Comparison of ENCODE assay signal across 18 cellular contexts in genomic region chr16:1918312-1918889, GRCh38. TPM values are rescaled to one million over a fixed set of nuclear protein-coding genes. Genes with fewer than 3 reads are reported as not detected.
DNase-seq lines count a peak whose midpoint lies in the region; ATAC-seq and TF ChIP-seq lines count a peak whose summit lies in the region.
"Had no signal": no experiment of that assay in that cellular context is flagged by ENCODE, and none has a peak within 500 bp of the region (broad histone marks: within the 10 kb centered on the region; RNA-seq: fewer than 3 reads in every experiment).

Gene HS3ST6, minus strand, starts transcription at chr16:1918415. Its CDS starts 92 bp downstream, at chr16:1918323.

- no peak within 1 kb of the TSS for H3T11ph ChIP-seq in H9 (ENCODE audit: low read length)

- no peak within 1 kb of the TSS for H2BK15ac ChIP-seq in H9 (ENCODE audit: low read depth, low read length)

- H3K4me2 ChIP-seq in H9 (ENCODE audit: insufficient read depth, insufficient read length, low read length) = peak within 1 kb of the TSS; percentile 54
- H3K4me2 ChIP-seq in GM23248 (ENCODE audit: unreplicated experiment) = no peak within 1 kb of the TSS

- H3K9me3 ChIP-seq in Caco-2 = no peaks in the 10 kb centered on the region
- H3K9me3 ChIP-seq in H9 (ENCODE audit: control insufficient read depth, low read depth, low read length) = no peaks in the 10 kb centered on the region
- H3K9me3 ChIP-seq in endodermal cell (ENCODE audit: control insufficient read depth, low read length) = no peaks in the 10 kb centered on the region
- H3K9me3 ChIP-seq in GM23248 (ENCODE audit: low read depth) = no peaks in the 10 kb centered on the region
- no peaks in the 10 kb centered on the region for H3K9me3 ChIP-seq in lower lobe of right lung
- H3K9me3 ChIP-seq: BE2C, ovary, stomach had no signal

- no peak for DNase-seq in Caco-2
- no peak for DNase-seq in H9
- peak; percentile 79 for DNase-seq in endodermal cell
- no peak for DNase-seq in mesothelial cell of epicardium (ENCODE audit: low spot score in 2 of 2, unreplicated experiment in 2 of 2)
- DNase-seq in RKO (ENCODE audit: low spot score) = no peak
- DNase-seq in GM23248 = no peak
- no peak for DNase-seq in lower lobe of right lung
- DNase-seq in NAMALWA (ENCODE audit: low spot score) = no peak
- DNase-seq: activated CD8-positive, alpha-beta memory T cell treated with anti-CD3 and anti-CD28 coated beads for 24 hours; activated gamma-delta T cell treated with Interleukin-2 at 50 U/mL for 16 hours; BE2C; ovary; stomach; SW 1271 had no signal

- BruUV-seq in Caco-2 (replicated peaks; lab: Mats Ljungman, UMichigan) = no TSS peak

- no peaks in the 10 kb centered on the region for H3K79me1 ChIP-seq in H9 (ENCODE audit: insufficient read depth, low read depth, low read length, poor library complexity, severe bottlenecking)

- H3K56ac ChIP-seq in H9 (ENCODE audit: insufficient read length, low read depth, low read length) = no peak within 1 kb of the TSS

- no peak within 1 kb of the TSS for H2BK12ac ChIP-seq in H9 (ENCODE audit: insufficient read length, low read depth, low read length)

- no peak within 1 kb of the TSS for H3K18ac ChIP-seq in H9 (ENCODE audit: insufficient read length, low read depth, low read length)

- H3K27ac ChIP-seq in H9 (ENCODE audit: insufficient read length, low read depth, low read length) (no peak within 1 kb of the TSS), endodermal cell (ENCODE audit: low read depth, low read length) (no peak within 1 kb of the TSS), GM23248 (no peak within 1 kb of the TSS), lower lobe of right lung (no peak within 1 kb of the TSS)
- H3K27ac ChIP-seq: ovary, stomach had no signal

- H3K23ac ChIP-seq in H9 (ENCODE audit: insufficient read length, low read depth, low read length) = no peak within 1 kb of the TSS

- H3K4me3 Mint-ChIP-seq in Caco-2 (ENCODE audit: unreplicated experiment) = no peak within 1 kb of the TSS
- H3K4me3 Mint-ChIP-seq in H9 = peak within 1 kb of the TSS; percentile 17 to 74; a peak in 3 of 5 replicates
- peak within 1 kb of the TSS; percentile 25 for H3K4me3 Mint-ChIP-seq in endodermal cell
- peak within 1 kb of the TSS; percentile 15 for H3K4me3 Mint-ChIP-seq in mesothelial cell of epicardium
- H3K4me3 Mint-ChIP-seq: dendritic cell treated with granulocyte-macrophage colony-stimulating factor and Interleukin-4, amounts not matched to agents 40 ng/mL and 50 ng/mL, for 4 days had no signal

- intact Hi-C loops in Caco-2 (cut with micrococcal nuclease; ENCODE audit: unreplicated experiment) = no loop called here
- intact Hi-C loops in lower lobe of right lung (cut with DNase I) = no loop called here

- H3K9me3 Mint-ChIP-seq in Caco-2 (ENCODE audit: unreplicated experiment) (no peaks in the 10 kb centered on the region), H9 (peaks cover 2% of the 10 kb centered on the region in 2 experiments; a peak in 3 of 5 replicates), endodermal cell (no peaks in the 10 kb centered on the region), mesothelial cell of epicardium (no peaks in the 10 kb centered on the region)
- H3K9me3 Mint-ChIP-seq: dendritic cell treated with granulocyte-macrophage colony-stimulating factor and Interleukin-4, amounts not matched to agents 40 ng/mL and 50 ng/mL, for 4 days had no signal

- H2AFZ ChIP-seq in H9 (ENCODE audit: low read length) (no peak within 1 kb of the TSS), GM23248 (no peak within 1 kb of the TSS)

- H4K5ac ChIP-seq in H9 (ENCODE audit: insufficient read length, low read depth, low read length) = no peak within 1 kb of the TSS

- no peak within 1 kb of the TSS for H3K4ac ChIP-seq in H9 (ENCODE audit: low read depth, low read length)

- ATAC-seq in lower lobe of right lung = no peak

- H2BK5ac ChIP-seq in H9 (ENCODE audit: insufficient read length, low read length) = no peak within 1 kb of the TSS

- no peaks in the 10 kb centered on the region for H3F3A ChIP-seq in GM23248 (ENCODE audit: insufficient read depth)

- WGBS in H9 (ENCODE audit: extremely low coverage, insufficient read length, low lambda C conversion rate) = no CpG with 5 or more reads among the region's 65 CpGs
- WGBS in endodermal cell (ENCODE audit: insufficient coverage in 1 of 2, insufficient read length in 1 of 2), 2 experiments = 5 to 28% methylated on average over 6 to 54 of the region's 65 CpGs
- 2 to 3% methylated on average over 27 to 50 of the region's 65 CpGs for WGBS in GM23248 (ENCODE audit: low coverage in 1 of 2, low lambda C conversion rate in 2 of 2, missing lambda C conversion rate in 2 of 2), 2 experiments

- CTCF ChIA-PET in Caco-2 (lab: Charles Lee) = no interaction called here

- no peak within 1 kb of the TSS for H4K91ac ChIP-seq in H9 (ENCODE audit: insufficient read length, low read depth, low read length)

- in situ Hi-C loops in GM23248 (cut with MboI) = no loop called here

- no peak within 1 kb of the TSS; the same call in 1 of the 2 replicates for H3K14ac ChIP-seq in H9 (ENCODE audit: insufficient read depth, low read length)

- POLR2A ChIA-PET in Caco-2 (lab: Charles Lee) = no interaction called here

- no peaks in the 10 kb centered on the region for H4K20me1 ChIP-seq in H9 (ENCODE audit: control insufficient read depth, insufficient read depth, insufficient read length)
- no peaks in the 10 kb centered on the region for H4K20me1 ChIP-seq in GM23248 (ENCODE audit: insufficient read depth)

- H3K79me2 ChIP-seq in H9 (ENCODE audit: insufficient read depth, low read length) = no peaks in the 10 kb centered on the region
- no peaks in the 10 kb centered on the region for H3K79me2 ChIP-seq in GM23248 (ENCODE audit: insufficient read depth)

- H4K8ac ChIP-seq in H9 (replicated peaks; ENCODE audit: insufficient read length, low read depth, low read length) = no peak within 1 kb of the TSS

- H3K23me2 ChIP-seq in H9 (ENCODE audit: insufficient read length, low read depth, low read length, poor library complexity, severe bottlenecking) = peaks cover 4% of the 10 kb centered on the region

- TF ChIP-seq CTCF in Caco-2 (IDR thresholded peaks at IDR 0.05; ENCODE audit: insufficient read depth in 1 of 2, low read depth in 1 of 2, low read length in 1 of 2, severe bottlenecking in 1 of 2, unreplicated experiment in 1 of 2) = no peak
- TF ChIP-seq CTCF in H9 (conservative IDR thresholded peaks at IDR 0.05) = no peak
- no peak for TF ChIP-seq CTCF in endodermal cell (conservative IDR thresholded peaks at IDR 0.05)
- no peak for TF ChIP-seq CTCF in mesothelial cell of epicardium (IDR thresholded peaks at IDR 0.05; ENCODE audit: unreplicated experiment)
- TF ChIP-seq CTCF in lower lobe of right lung (IDR thresholded peaks at IDR 0.05) = no peak

- no peak within 1 kb of the TSS for H2BK20ac ChIP-seq in H9 (ENCODE audit: low read depth, low read length, poor library complexity, severe bottlenecking)

- H3K9me2 ChIP-seq in GM23248 (ENCODE audit: insufficient read depth) = no peaks in the 10 kb centered on the region

- H3K9ac ChIP-seq in H9 (ENCODE audit: extremely low read depth, insufficient read length, low read length) (no peak within 1 kb of the TSS), endodermal cell (ENCODE audit: extremely low read depth, low read length, poor library complexity, severe bottlenecking) (no peak within 1 kb of the TSS), GM23248 (no peak within 1 kb of the TSS)

- H3K36me3 Mint-ChIP-seq in Caco-2 (ENCODE audit: insufficient read depth, unreplicated experiment) (no peaks in the 10 kb centered on the region), H9 (ENCODE audit: insufficient read depth in 1 of 3, low read depth in 3 of 3) (peaks cover 0 to 2% (median 0%) of the 10 kb centered on the region in 3 experiments; a peak in 1 of 7 replicates), endodermal cell (ENCODE audit: low read depth) (no peaks in the 10 kb centered on the region), mesothelial cell of epicardium (no peaks in the 10 kb centered on the region)

- H3K27me3 ChIP-seq in Caco-2 (replicated peaks; ENCODE audit: control insufficient read depth, insufficient read depth, low read length) (no peaks in the 10 kb centered on the region; the same call in none of the 2 replicates), H9 (ENCODE audit: insufficient read depth, low read length) (peaks cover 43% of the 10 kb centered on the region), endodermal cell (ENCODE audit: control insufficient read depth, insufficient read depth, low read length, poor library complexity, severe bottlenecking) (peaks cover 95% of the 10 kb centered on the region), GM23248 (replicated peaks; ENCODE audit: insufficient read depth) (peaks cover 63% of the 10 kb centered on the region), lower lobe of right lung (ENCODE audit: low read depth) (peaks cover 88% of the 10 kb centered on the region)
- H3K27me3 ChIP-seq: ovary had no signal

- peaks cover 6% of the 10 kb centered on the region for H3K27me3 Mint-ChIP-seq in Caco-2 (ENCODE audit: insufficient read depth, unreplicated experiment)
- peaks cover 90% of the 10 kb centered on the region for H3K27me3 Mint-ChIP-seq in H9 (ENCODE audit: low read depth)
- peaks cover 83% of the 10 kb centered on the region for H3K27me3 Mint-ChIP-seq in endodermal cell (ENCODE audit: insufficient read depth)
- peaks cover 89% of the 10 kb centered on the region for H3K27me3 Mint-ChIP-seq in mesothelial cell of epicardium (ENCODE audit: low read depth)

- H3K36me3 ChIP-seq in Caco-2 (ENCODE audit: control insufficient read depth, insufficient read depth, low read length) (no peaks in the 10 kb centered on the region), endodermal cell (ENCODE audit: control insufficient read depth, insufficient read depth, low read length) (no peaks in the 10 kb centered on the region), GM23248 (ENCODE audit: low read depth) (no peaks in the 10 kb centered on the region), lower lobe of right lung (no peaks in the 10 kb centered on the region)
- H3K36me3 ChIP-seq: BE2C, ovary, stomach had no signal

- H3K4me1 ChIP-seq in Caco-2 (no peaks in the 10 kb centered on the region), H9 (ENCODE audit: insufficient read depth, low read length) (no peaks in the 10 kb centered on the region; the same call in 1 of the 2 replicates), endodermal cell (ENCODE audit: control insufficient read depth, insufficient read depth, low read length) (no peaks in the 10 kb centered on the region), GM23248 (ENCODE audit: insufficient read depth) (no peaks in the 10 kb centered on the region), lower lobe of right lung (peaks cover 6% of the 10 kb centered on the region)
- H3K4me1 ChIP-seq: BE2C had no signal

- no peak within 1 kb of the TSS for H2AK5ac ChIP-seq in H9 (ENCODE audit: insufficient read length, low read length)

- H3K27ac Mint-ChIP-seq in Caco-2 (ENCODE audit: unreplicated experiment) (no peak within 1 kb of the TSS), H9 (no peak within 1 kb of the TSS), endodermal cell (no peak within 1 kb of the TSS), mesothelial cell of epicardium (no peak within 1 kb of the TSS)
- H3K27ac Mint-ChIP-seq: dendritic cell treated with granulocyte-macrophage colony-stimulating factor and Interleukin-4, amounts not matched to agents 40 ng/mL and 50 ng/mL, for 4 days; IgD-negative memory B cell had no signal

- H3K4me1 Mint-ChIP-seq in Caco-2 (ENCODE audit: low read depth, unreplicated experiment) (no peaks in the 10 kb centered on the region), H9 (peaks cover 14 to 58% of the 10 kb centered on the region in 2 experiments), endodermal cell (peaks cover 2% of the 10 kb centered on the region), mesothelial cell of epicardium (peaks cover 13% of the 10 kb centered on the region)

- H3K4me3 ChIP-seq in Caco-2 (ENCODE audit: low read depth, low read length) = peak within 1 kb of the TSS; percentile 18; the same call in 1 of the 2 replicates
- H3K4me3 ChIP-seq in endodermal cell (ENCODE audit: low read length) = no peak within 1 kb of the TSS
- H3K4me3 ChIP-seq in GM23248 = no peak within 1 kb of the TSS
- H3K4me3 ChIP-seq in lower lobe of right lung = no peak within 1 kb of the TSS
- H3K4me3 ChIP-seq: ovary had no signal

- no peak within 1 kb of the TSS for H2BK120ac ChIP-seq in H9 (ENCODE audit: low read depth, low read length, poor library complexity, severe bottlenecking)

RNA-seq across cellular contexts. Expression of gene HS3ST6, which starts in this region (rescaled TPM):
- total RNA-seq in Caco-2 (2022) = not detected in 2 replicates
- not detected in 2 replicates for total RNA-seq in H9 (2021)
- not detected for total RNA-seq in endodermal cell
- not detected for polyA plus RNA-seq in endodermal cell (2013, experiment 1 of 2)
- not detected for polyA plus RNA-seq in endodermal cell (2013, experiment 2 of 2)
- total RNA-seq in mesothelial cell of epicardium = 0.22 to 0.36 TPM in 2 of 3 replicates, not detected in the other
- total RNA-seq in GM23248 (2014; rRNA removed; shearing (Covaris generic)) = not detected in 2 replicates
- polyA plus RNA-seq in GM23248 (2016; fragmentation: Nextera tagmentation; extraction: Ambion mirVana) = not detected in 2 replicates
- 1.3 TPM for total RNA-seq in lower lobe of right lung
- total RNA-seq: astrocyte, H4, stomach had no signal
- polyA plus RNA-seq: IgD-negative memory B cell, ovary had no signal

Comparison
In these comparisons a context has a peak if more than half of its experiments do, and no peak if none do; other contexts are left out.
1. Peak in DNase-seq in endodermal cell; RNA of the gene not detected or under 1 TPM.